In the genomic region with DNA sequence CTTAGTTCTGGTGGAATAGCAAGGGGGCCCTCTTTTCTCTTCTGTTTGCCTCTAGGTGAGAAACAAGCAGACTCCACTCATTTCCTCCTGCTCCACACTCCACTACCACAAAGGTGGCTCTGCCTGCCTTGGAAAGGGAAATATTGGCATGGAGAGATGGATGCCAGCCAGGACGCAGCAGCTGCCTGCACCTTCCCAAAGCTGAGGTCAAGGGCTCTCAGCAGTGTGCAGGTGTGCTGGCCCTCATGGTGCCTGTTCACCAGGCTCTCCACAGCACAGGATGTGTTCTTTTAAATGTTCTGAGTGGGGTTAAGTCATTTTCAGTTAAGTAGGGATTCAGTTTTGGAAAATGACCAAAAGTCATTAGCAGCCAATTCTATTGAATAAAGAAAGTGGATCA, we compare ENCODE assay signal across 23 cellular contexts.
A peak's percentile ranks its signal among the peaks of the same experiment; 100 is the strongest.
DNase-seq lines count a peak whose midpoint lies in the region; ATAC-seq and TF ChIP-seq lines count a peak whose summit lies in the region.
"Had no signal": no experiment of that assay in that cellular context is flagged by ENCODE, and none has a peak within 500 bp of the region (broad histone marks: within the 10 kb centered on the region; RNA-seq: fewer than 3 reads in every experiment).

No MANE protein-coding gene starts in this region.

- H3K36me3 Mint-ChIP-seq in endothelial cell (ENCODE audit: low read depth, unreplicated experiment), result peaks cover 14% of the 10 kb centered on the region
- H3K36me3 Mint-ChIP-seq: activated naive CD8-positive, alpha-beta T cell; IgD-negative memory B cell; immature natural killer cell; natural killer cell had no signal

- H3K4me3 Mint-ChIP-seq in endothelial cell (ENCODE audit: unreplicated experiment), result peak overlapping the region; percentile 25
- H3K4me3 Mint-ChIP-seq: activated naive CD8-positive, alpha-beta T cell; IgD-negative memory B cell; immature natural killer cell; natural killer cell had no signal

- H3K27me3 Mint-ChIP-seq in endothelial cell (ENCODE audit: unreplicated experiment), result no peaks in the 10 kb centered on the region
- H3K27me3 Mint-ChIP-seq: activated naive CD8-positive, alpha-beta T cell; IgD-negative memory B cell had no signal

- H3K27me3 ChIP-seq in MG63, result no peaks in the 10 kb centered on the region
- H3K27me3 ChIP-seq: Peyer's patch had no signal

- DNase-seq in DMS53 (lab: John Stamatoyannopoulos, UW) (peak; percentile 91), NCI-H187 treated with DMSO at 0.1 percent for 48 hours (lab: John Stamatoyannopoulos, UW) (peak; percentile 3), NCI-H510A (lab: John Stamatoyannopoulos, UW) (peak; percentile 73), endothelial cell (ENCODE audit: low spot score) (no peak), H4 (ENCODE audit: low spot score) (no peak), MG63 (no peak)
- DNase-seq: activated CD4-positive, alpha-beta T cell treated with anti-CD3 and anti-CD28 coated beads, Interleukin-2, amount 50 U/mL, for 1 hour; C1 segment of cervical spinal cord; effector CD4-positive, alpha-beta T cell; erythroblast; foreskin fibroblast; immature natural killer cell; left ventricle myocardium superior; midbrain; natural killer cell; NCI-H1930; Peyer's patch; stimulated activated CD4-positive, alpha-beta T cell treated with anti-CD3 and anti-CD28 coated beads, Interleukin-15, amount 100 ng/mL, for 24 hours; T-helper 2 cell had no signal

- H3K36me3 ChIP-seq in MG63, result no peaks in the 10 kb centered on the region
- H3K36me3 ChIP-seq: Peyer's patch had no signal

- H3K4me1 Mint-ChIP-seq in endothelial cell (ENCODE audit: unreplicated experiment), result no peaks in the 10 kb centered on the region
- H3K4me1 Mint-ChIP-seq: IgD-negative memory B cell, immature natural killer cell, natural killer cell had no signal

- H3K9me3 Mint-ChIP-seq in endothelial cell (ENCODE audit: unreplicated experiment), result no peaks in the 10 kb centered on the region

- no peak overlapping the region for H3K4me3 ChIP-seq in MG63
- H3K4me3 ChIP-seq: Peyer's patch had no signal

- H3K27ac Mint-ChIP-seq in endothelial cell (ENCODE audit: unreplicated experiment), result no peak overlapping the region
- H3K27ac Mint-ChIP-seq: activated naive CD8-positive, alpha-beta T cell; IgD-negative memory B cell; immature natural killer cell; natural killer cell had no signal

- no peak for ATAC-seq in GM18909 (IDR thresholded peaks at IDR 0.05; ENCODE audit: poor library complexity, unreplicated experiment)
- ATAC-seq: left ventricle myocardium superior, natural killer cell, sciatic nerve had no signal

- TF ChIP-seq CTCF in endothelial cell (IDR thresholded peaks at IDR 0.05; ENCODE audit: unreplicated experiment), result no peak

- peaks cover 2% of the 10 kb centered on the region; the same call in 1 of the 2 replicates for H3K9me3 ChIP-seq in MG63
- H3K9me3 ChIP-seq: Peyer's patch had no signal

Comparison
In these comparisons a context has a peak if more than half of its experiments do, and no peak if none do; other contexts are left out.
1. DNase-seq: peak in DMS53 (single experiment), NCI-H187 treated with DMSO at 0.1 percent for 48 hours (single experiment) and NCI-H510A (single experiment); none in endothelial cell (single experiment), H4 (single experiment) and MG63 (single experiment).